Comparison of ENCODE assay signal across 9 cellular contexts in the genomic region with DNA sequence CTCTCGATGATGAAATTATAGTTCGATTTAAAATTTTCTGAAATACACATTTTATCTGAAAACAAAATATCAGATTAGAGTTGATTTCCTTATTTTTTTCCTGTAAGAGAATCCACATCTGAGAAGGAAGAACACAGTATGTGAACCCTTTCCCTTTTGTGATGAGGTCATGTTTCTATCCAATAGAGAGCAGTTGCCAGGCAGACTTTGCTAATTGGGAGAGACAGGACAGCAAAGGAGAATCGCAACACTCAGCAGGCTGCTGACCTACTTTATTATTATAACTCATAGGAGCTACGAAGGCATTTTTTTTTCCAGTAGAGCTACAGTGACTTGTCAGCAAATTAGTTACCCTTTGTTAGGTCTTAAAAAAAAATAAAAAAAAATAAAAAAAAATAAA.
DNase-seq lines count a peak whose midpoint lies in the region; ATAC-seq lines count a peak whose summit lies in the region.
"Had no signal": no experiment of that assay in that cellular context is flagged by ENCODE, and none has a peak within 500 bp of the region (broad histone marks: within the 10 kb centered on the region; RNA-seq: fewer than 3 reads in every experiment).

No MANE protein-coding gene starts in this region.

- H3K36me3 Mint-ChIP-seq in activated T-cell treated with anti-CD3 and anti-CD28 coated beads, Interleukin-2, amount 50 U/mL, for 24 hours (ENCODE audit: low read depth), result no peaks in the 10 kb centered on the region
- H3K36me3 Mint-ChIP-seq: activated naive CD8-positive, alpha-beta T cell had no signal

- peak; percentile 70 for DNase-seq in DMS 273 (lab: John Stamatoyannopoulos, UW; ENCODE audit: unreplicated experiment)
- DNase-seq in SW 1271 (lab: John Stamatoyannopoulos, UW), result peak; percentile 10 to 50
- peak; percentile 37 for DNase-seq in kidney glomerular epithelial cell (lab: John Stamatoyannopoulos, UW)
- DNase-seq in DMS153 treated with DMSO at 0.1 percent for 48 hours (lab: John Stamatoyannopoulos, UW; ENCODE audit: unreplicated experiment), result no peak
- no peak for DNase-seq in DMS153 (lab: John Stamatoyannopoulos, UW)
- DNase-seq in activated T-cell treated with anti-CD3 and anti-CD28 coated beads, Interleukin-2, amount 50 U/mL, for 24 hours, result no peak

- H3K4me1 Mint-ChIP-seq in activated T-cell treated with anti-CD3 and anti-CD28 coated beads, Interleukin-2, amount 50 U/mL, for 24 hours (ENCODE audit: low read depth), result no peaks in the 10 kb centered on the region

- H3K27me3 Mint-ChIP-seq in activated T-cell treated with anti-CD3 and anti-CD28 coated beads, Interleukin-2, amount 50 U/mL, for 24 hours, result no peaks in the 10 kb centered on the region
- H3K27me3 Mint-ChIP-seq: activated naive CD8-positive, alpha-beta T cell had no signal

- ATAC-seq in HG02884 (IDR thresholded peaks at IDR 0.05; ENCODE audit: unreplicated experiment) (peak; percentile 66), HG02973 (IDR thresholded peaks at IDR 0.05; ENCODE audit: unreplicated experiment) (no peak)

- no peak overlapping the region for H3K27ac Mint-ChIP-seq in activated T-cell treated with anti-CD3 and anti-CD28 coated beads, Interleukin-2, amount 50 U/mL, for 24 hours
- H3K27ac Mint-ChIP-seq: activated naive CD8-positive, alpha-beta T cell had no signal

- no peak overlapping the region for H3K4me3 Mint-ChIP-seq in activated T-cell treated with anti-CD3 and anti-CD28 coated beads, Interleukin-2, amount 50 U/mL, for 24 hours
- H3K4me3 Mint-ChIP-seq: activated naive CD8-positive, alpha-beta T cell had no signal

- peaks cover 13% of the 10 kb centered on the region for H3K9me3 Mint-ChIP-seq in activated T-cell treated with anti-CD3 and anti-CD28 coated beads, Interleukin-2, amount 50 U/mL, for 24 hours

Comparison
In these comparisons a context has a peak if more than half of its experiments do, and no peak if none do; other contexts are left out.
1. DNase-seq: peak in DMS 273 (single experiment), SW 1271 (2 of 2) and kidney glomerular epithelial cell (single experiment); none in DMS153 treated with DMSO at 0.1 percent for 48 hours (single experiment), DMS153 (single experiment) and activated T-cell treated with anti-CD3 and anti-CD28 coated beads, Interleukin-2, amount 50 U/mL, for 24 hours (single experiment).